ENCODE assay signal across 8 cellular contexts in the genomic region with DNA sequence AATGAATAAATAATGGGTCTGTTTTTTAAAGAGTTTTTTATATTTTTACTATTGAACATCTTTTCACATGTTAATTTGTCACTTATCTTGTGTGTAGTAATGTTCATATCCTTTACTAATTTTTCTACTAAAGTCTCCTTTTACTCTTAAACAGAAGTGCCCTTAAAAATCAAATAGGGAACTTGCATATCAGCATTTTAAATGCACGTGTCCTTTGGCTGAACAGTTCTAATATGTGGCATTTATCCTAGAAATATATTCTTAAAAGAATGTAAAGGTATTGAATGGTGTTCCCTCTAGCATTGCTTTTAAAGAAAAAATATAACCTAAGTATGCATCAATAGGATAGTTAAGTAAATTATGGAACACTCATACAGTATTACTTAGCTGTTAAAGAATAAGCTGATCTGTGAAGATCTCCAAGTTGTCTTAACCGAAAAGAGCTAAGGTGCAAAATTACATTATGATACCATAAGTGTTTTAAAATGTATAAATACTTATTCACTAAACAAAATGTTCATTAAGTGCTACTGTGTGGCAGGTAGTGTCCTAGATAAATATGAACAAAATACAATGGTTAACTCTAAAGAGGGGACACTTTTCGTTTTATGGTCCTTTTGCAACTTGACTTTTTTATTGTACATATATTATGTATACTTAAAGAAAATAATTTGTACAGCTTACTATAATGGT. TPM values are rescaled to one million over a fixed set of nuclear protein-coding genes. Genes with fewer than 3 reads are reported as not detected.
A peak's percentile ranks its signal among the peaks of the same experiment; 100 is the strongest.
DNase-seq lines count a peak whose midpoint lies in the region; ATAC-seq, FAIRE-seq and TF ChIP-seq lines count a peak whose summit lies in the region.

No MANE protein-coding gene starts in this region.

- H3K4me1 Mint-ChIP-seq in progenitor cell of endocrine pancreas (ENCODE audit: low read depth), result peaks cover 10% of the 10 kb centered on the region

- H3K4me3 ChIP-seq in GM06990 (replicated peaks; ENCODE audit: low read depth, low read length) (peak overlapping the region; percentile 62), epithelial cell of proximal tubule (ENCODE audit: low read depth, low read length) (peak overlapping the region; percentile 88)

- peak overlapping the region; percentile 93 for H3K4me3 Mint-ChIP-seq in progenitor cell of endocrine pancreas (ENCODE audit: low read depth)

- H3K27me3 ChIP-seq in GM06990 (replicated peaks; ENCODE audit: control insufficient read depth, insufficient read depth, low read length), result no peaks in the 10 kb centered on the region

- H3K27ac ChIP-seq in RWPE1, result peak overlapping the region; percentile 63; the same call in 1 of the 2 replicates

- DNase-seq in GM06990 (ENCODE audit: extremely low read depth, insufficient read length) (no peak), RWPE1 (ENCODE audit: low spot score) (no peak), epithelial cell of proximal tubule (ENCODE audit: low read depth) (no peak), progenitor cell of endocrine pancreas (ENCODE audit: low spot score, unreplicated experiment) (no peak), frontal cortex (ENCODE audit: low spot score in 2 of 2) (no peak)
- no peak for DNase-seq in stimulated activated CD4-positive, alpha-beta T cell treated with anti-CD3 and anti-CD28 coated beads, Interleukin-1b, Interleukin-23, amount 100 ng/mL, for 48 hours

- CTCF ChIA-PET in RWPE1 (lab: Yijun Ruan, JAX), result no interaction called here

- H3K27ac Mint-ChIP-seq in progenitor cell of endocrine pancreas, result no peak overlapping the region

- H3K27me3 Mint-ChIP-seq in progenitor cell of endocrine pancreas, result no peaks in the 10 kb centered on the region

- no peaks in the 10 kb centered on the region; the same call in none of the 2 replicates for H3K36me3 ChIP-seq in GM06990 (ENCODE audit: control insufficient read depth, insufficient read depth, low read length)

- peaks cover 12% of the 10 kb centered on the region for H3K36me3 Mint-ChIP-seq in progenitor cell of endocrine pancreas (ENCODE audit: insufficient read depth)

- no peak for FAIRE-seq in frontal cortex (lab: Jason Lieb, UNC)

- no peak for TF ChIP-seq CTCF in GM06990 (IDR thresholded peaks at IDR 0.05; ENCODE audit: insufficient read depth, low read length, poor library complexity, severe bottlenecking)
- TF ChIP-seq CTCF in RWPE1 (conservative IDR thresholded peaks at IDR 0.05; ENCODE audit: low read depth), result no peak
- TF ChIP-seq CTCF in epithelial cell of proximal tubule (conservative IDR thresholded peaks at IDR 0.05; ENCODE audit: low read depth, low read length), result no peak
- TF ChIP-seq CTCF in progenitor cell of endocrine pancreas (IDR thresholded peaks at IDR 0.05; ENCODE audit: unreplicated experiment), result no peak

- no peak for ATAC-seq in GM18907 (IDR thresholded peaks at IDR 0.05; ENCODE audit: unreplicated experiment)
- ATAC-seq in GM21576 (IDR thresholded peaks at IDR 0.05; ENCODE audit: unreplicated experiment), result no peak

- POLR2A ChIA-PET in RWPE1 (lab: Yijun Ruan, JAX; ENCODE audit: low non-redundant PET), result interaction anchor here (0.7 kb wide), 1 partner anchor 14 kb away, joined by 4 read pairs; no protein-coding TSS in a partner anchor

- H3K9me3 Mint-ChIP-seq in progenitor cell of endocrine pancreas (ENCODE audit: low read depth), result no peaks in the 10 kb centered on the region

RNA-seq across cellular contexts. Expression of a gene that starts 0.6 kb away (rescaled TPM):
- 5.2 and 7.1 TPM in 2 replicates for total RNA-seq in epithelial cell of proximal tubule
- 11.4 and 11.7 TPM in 2 replicates for total RNA-seq in progenitor cell of endocrine pancreas
- 19.2 TPM for total RNA-seq in frontal cortex

RNA-seq across cellular contexts. Expression of a gene that starts 13.8 kb away (rescaled TPM):
- total RNA-seq in epithelial cell of proximal tubule, result 6.0 and 6.9 TPM in 2 replicates
- 25.9 and 27.5 TPM in 2 replicates for total RNA-seq in progenitor cell of endocrine pancreas
- total RNA-seq in frontal cortex, result 36.3 TPM

RNA-seq across cellular contexts. Expression of a gene that starts 21.6 kb away (rescaled TPM):
- total RNA-seq in epithelial cell of proximal tubule (0.17 and 0.65 TPM in 2 replicates), progenitor cell of endocrine pancreas (0.24 TPM in 1 of 2 replicates, not detected in the other), frontal cortex (3.7 TPM)

RNA-seq across cellular contexts. Expression of a gene that starts 28.7 kb away (rescaled TPM):
- total RNA-seq in epithelial cell of proximal tubule, result 1.5 and 3.7 TPM in 2 replicates
- total RNA-seq in progenitor cell of endocrine pancreas, result 9.0 and 9.2 TPM in 2 replicates
- 9.4 TPM for total RNA-seq in frontal cortex

RNA-seq across cellular contexts. Expression of a gene that starts 55.2 kb away (rescaled TPM):
- total RNA-seq in epithelial cell of proximal tubule (0.52 and 0.94 TPM in 2 replicates), progenitor cell of endocrine pancreas (4.7 and 6.1 TPM in 2 replicates), frontal cortex (13.5 TPM)
